ENCODE assay signal across 16 cellular contexts in genomic region chr10:95264227-95265051, GRCh38. TPM values are rescaled to one million over a fixed set of nuclear protein-coding genes. Genes with fewer than 3 reads are reported as not detected.
DNase-seq lines count a peak whose midpoint lies in the region; ATAC-seq, FAIRE-seq and TF ChIP-seq lines count a peak whose summit lies in the region.
"Had no signal": no experiment of that assay in that cellular context is flagged by ENCODE, and none has a peak within 500 bp of the region (broad histone marks: within the 10 kb centered on the region; RNA-seq: fewer than 3 reads in every experiment).

No MANE protein-coding gene starts in this region.

- H3K27me3 ChIP-seq in IMR-90 (ENCODE audit: control insufficient read depth, insufficient read depth, low read length): no peaks in the 10 kb centered on the region
- H3K27me3 ChIP-seq: SJCRH30 had no signal

- H3K27ac ChIP-seq in A549 (peak overlapping the region; percentile 19 to 90; a peak in 4 of 6 replicates), IMR-90 (ENCODE audit: insufficient read depth, low read length) (no peak overlapping the region)
- H3K27ac ChIP-seq: SJCRH30, WERI-Rb-1 had no signal

- peaks cover 29 to 77% of the 10 kb centered on the region in 2 experiments for H3K79me1 ChIP-seq in IMR-90 (ENCODE audit: low read depth in 1 of 2, low read length in 2 of 2)

- H3K4ac ChIP-seq in IMR-90 (ENCODE audit: low read depth, low read length): no peak overlapping the region

- H2BK20ac ChIP-seq in IMR-90 (ENCODE audit: low read depth, low read length): no peak overlapping the region

- TF ChIP-seq RAD21 in A549 (conservative IDR thresholded peaks at IDR 0.05 in 1 of 2, IDR thresholded peaks at IDR 0.05 in 1 of 2) (no peak), IMR-90 (IDR thresholded peaks at IDR 0.05; ENCODE audit: low read length) (no peak)

- H3K56ac ChIP-seq in IMR-90 (ENCODE audit: extremely low read depth, insufficient read depth, low read length): no peak overlapping the region

- peak overlapping the region; percentile 7; the same call in 1 of the 3 replicates for H3K4me2 ChIP-seq in A549
- no peak overlapping the region for H3K4me2 ChIP-seq in IMR-90 (ENCODE audit: low read depth, low read length)

- in situ Hi-C loops in IMR-90 (cut with MboI; ENCODE audit: low sequenced_read_pairs): no loop called here

- TF ChIP-seq EP300 in A549 (IDR thresholded peaks at IDR 0.05): no peak

- POLR2A ChIA-PET in A549 (lab: Yijun Ruan, JAX) (interaction anchor here (1.3 kb wide), 1 partner anchor 14 kb away, joined by 4 read pairs; no protein-coding TSS in a partner anchor), IMR-90 (lab: Charles Lee; ENCODE audit: unreplicated experiment) (no interaction called here)

- no peak overlapping the region for H3K18ac ChIP-seq in IMR-90 (ENCODE audit: low read depth, low read length)

- no peak overlapping the region for H2BK15ac ChIP-seq in IMR-90 (ENCODE audit: low read depth, low read length)

- H2AFZ ChIP-seq in IMR-90 (replicated peaks; ENCODE audit: low read length, poor library complexity): no peak overlapping the region

- H4K20me1 ChIP-seq in IMR-90 (ENCODE audit: insufficient read depth, low read length): peaks cover 3% of the 10 kb centered on the region; the same call in 1 of the 2 replicates

- ATAC-seq in A549 (no peak), IMR-90 (ENCODE audit: low read depth) (no peak), mucosa of descending colon (peak; percentile 26)
- ATAC-seq: natural killer cell had no signal

- H3K36me3 ChIP-seq in IMR-90 (ENCODE audit: control insufficient read depth, insufficient read depth, low read length): peaks cover 59% of the 10 kb centered on the region
- no peaks in the 10 kb centered on the region for H3K36me3 ChIP-seq in mucosa of descending colon (ENCODE audit: low read depth)
- H3K36me3 ChIP-seq: SJCRH30 had no signal

- no peak for FAIRE-seq in A549 (lab: Jason Lieb, UNC)
- FAIRE-seq: GM18507 had no signal

- H3K9me1 ChIP-seq in IMR-90 (ENCODE audit: insufficient read depth, low read length): peaks cover 30% of the 10 kb centered on the region

- H3K4me1 ChIP-seq in A549 (peaks cover 86% of the 10 kb centered on the region), IMR-90 (ENCODE audit: control insufficient read depth, insufficient read depth, low read length) (peaks cover 31% of the 10 kb centered on the region), mucosa of descending colon (ENCODE audit: low read depth) (peaks cover 24% of the 10 kb centered on the region)

- H2AK9ac ChIP-seq in IMR-90 (replicated peaks; ENCODE audit: low read depth, low read length, poor library complexity): no peak overlapping the region

- 0 out of 2 replicates have a peak overlapping the region, but pooled peaks have one; percentile 5 for H4K91ac ChIP-seq in IMR-90 (ENCODE audit: insufficient read depth, low read depth, low read length)

- H4K8ac ChIP-seq in IMR-90 (ENCODE audit: low read depth in 2 of 2, low read length in 2 of 2): no peak overlapping the region

- no peak overlapping the region for H4K5ac ChIP-seq in IMR-90 (ENCODE audit: low read depth, low read length)

- H2AK5ac ChIP-seq in IMR-90 (ENCODE audit: low read depth, low read length): no peak overlapping the region

- no peak overlapping the region for H2BK5ac ChIP-seq in IMR-90 (ENCODE audit: low read depth, low read length, poor library complexity, severe bottlenecking)

- intact Hi-C loops in IMR-90 (cut with micrococcal nuclease): no loop called here
- intact Hi-C loops in mucosa of descending colon (cut with DNase I, micrococcal nuclease): no loop called here

- dilution Hi-C loops in IMR-90 (cut with HindIII; ENCODE audit: low sequenced_read_pairs, unreplicated experiment): no loop called here

- no TSS peak for BruUV-seq in IMR-90 (replicated peaks; lab: Mats Ljungman, UMichigan)

- TF ChIP-seq CTCF in A549 (IDR thresholded peaks at IDR 0.05): no peak
- no peak for TF ChIP-seq CTCF in IMR-90 (conservative IDR thresholded peaks at IDR 0.05; ENCODE audit: low read depth, low read length)
- no peak for TF ChIP-seq CTCF in epithelial cell of esophagus (IDR thresholded peaks at IDR 0.05; ENCODE audit: insufficient read depth, low read depth, low read length, missing control alignments)
- no peak for TF ChIP-seq CTCF in mucosa of descending colon (IDR thresholded peaks at IDR 0.05)

- no peak for TF ChIP-seq POLR2A in A549 (IDR thresholded peaks at IDR 0.05; ENCODE audit: low read length)
- no peak for TF ChIP-seq POLR2A in IMR-90 (IDR thresholded peaks at IDR 0.05; ENCODE audit: low read depth, low read length)

- WGBS in A549 (ENCODE audit: missing lambda C conversion rate): 66% methylated on average over 5 of the region's 6 CpGs
- 58% methylated on average over 2 of the region's 6 CpGs; no CpG with 5 or more reads in 1 of the 2 experiments for WGBS in IMR-90 (ENCODE audit: extremely low coverage in 2 of 2, insufficient read length in 1 of 2), 2 experiments

- H3K23ac ChIP-seq in IMR-90 (ENCODE audit: low read depth, low read length): no peak overlapping the region

- no peak overlapping the region for H3K14ac ChIP-seq in IMR-90 (replicated peaks; ENCODE audit: low read depth, low read length)

- H3K9me3 ChIP-seq in A549 (no peaks in the 10 kb centered on the region), IMR-90 (ENCODE audit: control insufficient read depth, insufficient read depth, low read length) (no peaks in the 10 kb centered on the region), mucosa of descending colon (no peaks in the 10 kb centered on the region)
- H3K9me3 ChIP-seq: SJCRH30 had no signal

- no peak overlapping the region for H3K4me3 ChIP-seq in A549
- H3K4me3 ChIP-seq in IMR-90 (ENCODE audit: insufficient read depth, low read depth, low read length): no peak overlapping the region
- no peak overlapping the region for H3K4me3 ChIP-seq in epithelial cell of esophagus (ENCODE audit: low read length)
- no peak overlapping the region for H3K4me3 ChIP-seq in mucosa of descending colon
- H3K4me3 ChIP-seq: SJCRH30, skin epidermis had no signal

- no peak overlapping the region for H3K9ac ChIP-seq in IMR-90 (ENCODE audit: low read depth, low read length)

- CTCF ChIA-PET in A549 (lab: Yijun Ruan, JAX): interaction anchor here (0.6 to 2.9 kb wide), 12 partner anchors 14 to 100 kb away, joined by 3 to 15 read pairs (median 4); no protein-coding TSS in a partner anchor
- CTCF ChIA-PET in IMR-90 (lab: Yijun Ruan, JAX): interaction anchor here (1.0 kb wide), 1 partner anchor 21 kb away, joined by 3 read pairs; no protein-coding TSS in a partner anchor

- no peak for DNase-seq in A549 (ENCODE audit: low read depth in 1 of 2, low spot score in 1 of 2)
- no peak for DNase-seq in IMR-90
- DNase-seq in epithelial cell of esophagus (ENCODE audit: low read depth): peak; percentile 96
- DNase-seq in mucosa of descending colon: no peak
- no peak for DNase-seq in NCI-H187 treated with DMSO at 0.1 percent for 48 hours (lab: John Stamatoyannopoulos, UW)
- no peak for DNase-seq in NCI-H446 treated with DMSO at 0.1 percent for 48 hours (lab: John Stamatoyannopoulos, UW)
- DNase-seq in putamen (ENCODE audit: low spot score): no peak
- DNase-seq in UCSD-AML1 (lab: John Stamatoyannopoulos, UW; ENCODE audit: unreplicated experiment): no peak
- DNase-seq: activated T-cell treated with anti-CD3 and anti-CD28 coated beads, Interleukin-2, amount 50 U/mL, for 4 hours; aorta; natural killer cell; NCI-H774; SJCRH30; WERI-Rb-1 had no signal

- H2BK120ac ChIP-seq in IMR-90 (ENCODE audit: low read depth, low read length): no peak overlapping the region

TF ChIP-seq in A549, 52 proteins besides CTCF, POLR2A, EP300 and RAD21 (continues in another document):
- TF ChIP-seq HOXB5 (CRISPR knock-in tag; IDR thresholded peaks at IDR 0.05): no peak
- TF ChIP-seq ELK1 (IDR thresholded peaks at IDR 0.05; ENCODE audit: low read depth, low read length): no peak
- no peak for TF ChIP-seq EHMT2 (IDR thresholded peaks at IDR 0.05; ENCODE audit: low read depth)
- no peak for TF ChIP-seq POLR2AphosphoS2 (conservative IDR thresholded peaks at IDR 0.05; ENCODE audit: low read length)
- TF ChIP-seq HOXB13 (CRISPR knock-in tag; IDR thresholded peaks at IDR 0.05; ENCODE audit: low read depth): no peak

TF ChIP-seq in IMR-90, 13 proteins besides CTCF, POLR2A, EP300 and RAD21:
- TF ChIP-seq MXI1 (IDR thresholded peaks at IDR 0.05; ENCODE audit: borderline replicate concordance, low read depth, low read length): no peak
- TF ChIP-seq, protein P1, sequence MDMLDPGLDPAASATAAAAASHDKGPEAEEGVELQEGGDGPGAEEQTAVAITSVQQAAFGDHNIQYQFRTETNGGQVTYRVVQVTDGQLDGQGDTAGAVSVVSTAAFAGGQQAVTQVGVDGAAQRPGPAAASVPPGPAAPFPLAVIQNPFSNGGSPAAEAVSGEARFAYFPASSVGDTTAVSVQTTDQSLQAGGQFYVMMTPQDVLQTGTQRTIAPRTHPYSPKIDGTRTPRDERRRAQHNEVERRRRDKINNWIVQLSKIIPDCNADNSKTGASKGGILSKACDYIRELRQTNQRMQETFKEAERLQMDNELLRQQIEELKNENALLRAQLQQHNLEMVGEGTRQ (IDR thresholded peaks at IDR 0.05; ENCODE audit: low read depth, low read length): no peak
- TF ChIP-seq CEBPB (IDR thresholded peaks at IDR 0.05; ENCODE audit: low read depth, low read length): no peak
- TF ChIP-seq MAFK (IDR thresholded peaks at IDR 0.05; ENCODE audit: low read depth, low read length): no peak
- TF ChIP-seq RFX5 (IDR thresholded peaks at IDR 0.05; ENCODE audit: low read depth, low read length): no peak
- TF ChIP-seq NFE2L2 (IDR thresholded peaks at IDR 0.05; ENCODE audit: low read depth, low read length): no peak

RNA-seq across cellular contexts. Expression of gene PDLIM1, which starts 26.4 kb away (rescaled TPM):
- polyA plus RNA-seq in A549 (2011; rRNA removed) (92.5 and 132 TPM in 2 replicates), A549 (2017; fragmentation: RNase III; extraction: RNeasy Plus Mini Kit Qiagen cat#74134 plus additional on column Dnase treatment) (123 to 147 TPM (median 128 TPM) in 3 replicates), IMR-90 (2012; rRNA removed) (179 and 187 TPM in 2 replicates)
- polyA plus RNA-seq in A549 (2012; cell fraction: cytosol; rRNA removed): 101 and 102 TPM in 2 replicates
- polyA plus RNA-seq in A549 (2012; cell fraction: nucleus; rRNA removed): 58.7 and 96.7 TPM in 2 replicates
- 119 and 120 TPM in 2 replicates for polyA minus RNA-seq in A549 (2011; rRNA and poly(A)+ RNA removed)
- total RNA-seq in IMR-90 (2012; rRNA removed) (27.5 and 30.1 TPM in 2 replicates), mucosa of descending colon (100 to 1,000 TPM; 177 to 434 (median 373) TPM)
- 120 and 255 TPM in 2 replicates for polyA plus RNA-seq in IMR-90 (2012; cell fraction: cytosol; rRNA removed)
- 44.1 and 131 TPM in 2 replicates for polyA plus RNA-seq in IMR-90 (2012; cell fraction: nucleus; rRNA removed; ENCODE audit: low replicate concordance)
